ENCODE assay signal across 8 cellular contexts in the genomic region with DNA sequence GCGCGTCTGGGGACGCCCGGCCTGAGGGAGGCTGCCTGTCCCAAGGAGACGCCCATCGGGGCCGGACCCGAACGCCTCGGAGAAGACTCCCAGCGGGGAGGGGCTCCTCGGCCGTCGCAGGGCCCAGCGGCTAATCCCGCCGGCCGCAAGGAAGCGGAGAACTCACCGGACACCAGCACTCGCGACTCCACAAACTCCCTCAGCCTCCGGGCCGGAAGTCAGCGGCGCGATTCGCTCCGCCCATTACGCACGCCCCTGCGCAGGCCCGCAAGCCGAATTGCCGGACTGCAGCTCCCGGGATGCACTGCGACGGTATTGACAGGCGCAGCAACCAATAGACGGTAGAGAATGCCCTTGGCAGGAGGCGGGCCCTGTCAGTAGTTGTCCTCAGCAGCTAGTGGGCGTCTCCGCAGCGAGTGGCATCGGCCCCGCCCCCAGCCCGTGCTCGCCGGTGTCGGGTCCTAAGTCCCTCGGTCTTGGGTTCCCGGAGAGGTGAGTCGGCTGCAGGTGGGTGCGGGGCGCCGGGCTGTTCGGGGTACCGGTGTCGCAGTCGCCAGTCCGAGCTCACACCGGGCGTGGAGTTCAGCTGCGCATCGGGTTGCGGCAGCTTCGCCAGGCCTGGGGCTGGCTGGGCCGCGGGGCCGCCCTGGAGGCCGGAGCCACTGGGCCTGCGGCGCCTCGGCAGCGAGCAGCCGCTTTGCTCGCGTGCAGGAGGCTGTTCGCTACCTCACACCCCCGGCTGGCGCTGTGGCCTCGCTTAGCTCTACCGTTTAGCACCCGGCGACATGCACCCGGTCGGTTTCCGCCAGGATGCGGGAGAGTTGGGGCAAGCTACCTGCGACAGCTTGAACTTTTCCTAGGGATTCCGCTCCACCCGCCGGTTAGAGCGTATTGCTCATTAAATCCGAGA. TPM values are rescaled to one million over a fixed set of nuclear protein-coding genes. Genes with fewer than 3 reads are reported as not detected.
DNase-seq lines count a peak whose midpoint lies in the region; ATAC-seq and TF ChIP-seq lines count a peak whose summit lies in the region.

TSS of gene ZNF174 (plus strand) at position 437 of the 910 bp plus-strand sequence. CDS start 790 bp downstream, outside the sequence.
TSS of gene ZSCAN32 (minus strand) at position 226 of the 910 bp plus-strand sequence. CDS start 3,447 bp downstream, outside the sequence.

- H3K27me3 ChIP-seq in CD4-positive, CD25-positive, alpha-beta regulatory T cell (ENCODE audit: control insufficient read depth, insufficient read depth, low read length): no peaks in the 10 kb centered on the region
- no peaks in the 10 kb centered on the region for H3K27me3 ChIP-seq in dorsolateral prefrontal cortex

- intact Hi-C loops in dorsolateral prefrontal cortex (cut with DNase I): loop anchor here (2.0 to 10.0 kb wide), 4 partner anchors 56 to 166 kb away; partner anchors contain the start of genes CLUAP1 (in 1 of the 2), TIGD7 (in 1 of the 2), ZNF200 (in 1 of the 2) and ZNF75A (in 1 of the 2)
- intact Hi-C loops in lower leg skin (cut with DNase I; ENCODE audit: low total_unique reads): loop anchor here (10.0 kb wide), 1 partner anchor 96 kb away; the partner anchor contains the start of genes TIGD7 and ZNF75A

- H3K4me3 Mint-ChIP-seq in CD4-positive, CD25-positive, alpha-beta regulatory T cell: peak within 1 kb of the TSS; percentile 93 to 96 (median 94)

- peaks cover 46% of the 10 kb centered on the region for H3K36me3 Mint-ChIP-seq in CD4-positive, CD25-positive, alpha-beta regulatory T cell

- peak within 1 kb of the TSS; percentile 92 for H3K4me3 ChIP-seq in CD4-positive, CD25-positive, alpha-beta regulatory T cell (ENCODE audit: low read depth, low read length)
- H3K4me3 ChIP-seq in dorsolateral prefrontal cortex (peak within 1 kb of the TSS; percentile 72 to 100 (median 93)), lower leg skin (ENCODE audit: low read depth, poor library complexity, severe bottlenecking) (peak within 1 kb of the TSS; percentile 82)

- H3K4me1 ChIP-seq in CD4-positive, CD25-positive, alpha-beta regulatory T cell (ENCODE audit: control insufficient read depth, insufficient read depth, low read length, poor library complexity, severe bottlenecking): peaks cover 24% of the 10 kb centered on the region

- TF ChIP-seq CTCF in dorsolateral prefrontal cortex (IDR thresholded peaks at IDR 0.05 in 54 of 56, conservative IDR thresholded peaks at IDR 0.05 in 2 of 56; ENCODE audit: low read depth in 1 of 56, partially characterized antibody in 56 of 56) (peak in 52 of 56 donors; percentile 12 to 76 (median 52)), lower leg skin (IDR thresholded peaks at IDR 0.05) (no peak)

- peak within 1 kb of the TSS; percentile 83 to 92 (median 89) for H3K27ac Mint-ChIP-seq in CD4-positive, CD25-positive, alpha-beta regulatory T cell

- H3K9me3 ChIP-seq in CD4-positive, CD25-positive, alpha-beta regulatory T cell (ENCODE audit: control insufficient read depth in 2 of 2, low read length in 2 of 2): peaks cover 37 to 41% of the 10 kb centered on the region in 2 experiments

- 0% methylated on average over 42 to 82 of the region's 95 CpGs for WGBS in lower leg skin, 2 donors

- H3K9me3 Mint-ChIP-seq in CD4-positive, CD25-positive, alpha-beta regulatory T cell: peaks cover 0 to 28% (median 15%) of the 10 kb centered on the region in 7 donors

- TF ChIP-seq POLR2A in lower leg skin (IDR thresholded peaks at IDR 0.05): peak in 1 of 2 donors; percentile 12

- H3K27me3 Mint-ChIP-seq in CD4-positive, CD25-positive, alpha-beta regulatory T cell: no peaks in the 10 kb centered on the region

- peak; percentile 98 to 99 for ATAC-seq in CD4-positive, CD25-positive, alpha-beta regulatory T cell (ENCODE audit: low read depth in 2 of 2)
- peak; percentile 96 for ATAC-seq in GM19397 (IDR thresholded peaks at IDR 0.05; ENCODE audit: unreplicated experiment)
- ATAC-seq in HG03571 (IDR thresholded peaks at IDR 0.05; ENCODE audit: unreplicated experiment): peak; percentile 95

- H3K36me3 ChIP-seq in CD4-positive, CD25-positive, alpha-beta regulatory T cell (ENCODE audit: control insufficient read depth, insufficient read depth, low read length): peaks cover 48% of the 10 kb centered on the region

- H3K27ac ChIP-seq in CD4-positive, CD25-positive, alpha-beta regulatory T cell (ENCODE audit: insufficient read depth, low read length, poor library complexity, severe bottlenecking): peak within 1 kb of the TSS; percentile 85
- H3K27ac ChIP-seq in dorsolateral prefrontal cortex: peak within 1 kb of the TSS in 57 of 59 donors; percentile 30 to 93 (median 81)

- peaks cover 11 to 64% (median 36%) of the 10 kb centered on the region in 4 donors for H3K4me1 Mint-ChIP-seq in CD4-positive, CD25-positive, alpha-beta regulatory T cell

- DNase-seq in CD4-positive, CD25-positive, alpha-beta regulatory T cell: peak; percentile 98 to 100 (median 99)
- DNase-seq in NCI-H82 (lab: John Stamatoyannopoulos, UW) (peak; percentile 99), dorsolateral prefrontal cortex (peak; percentile 98 to 99 (median 99)), lower leg skin (ENCODE audit: low spot score in 2 of 2) (peak; percentile 99)
- peak; percentile 98 to 99 for DNase-seq in activated CD4-positive, alpha-beta T cell treated with anti-CD3 and anti-CD28 coated beads, Interleukin-2, amount 50 U/mL, for 48 hours
- peak; percentile 98 for DNase-seq in stimulated activated CD4-positive, alpha-beta T cell treated with anti-CD3 and anti-CD28 coated beads, Interleukin-4, amount 100 ng/mL, for 48 hours (ENCODE audit: low read depth in 2 of 2)

RNA-seq across cellular contexts. Expression of gene ZNF174, which starts in this region (rescaled TPM):
- 5.4 TPM for total RNA-seq in CD4-positive, CD25-positive, alpha-beta regulatory T cell
- 10 to 100 TPM; 10.5 to 18.4 (median 16.1) TPM for polyA plus RNA-seq in CD4-positive, CD25-positive, alpha-beta regulatory T cell
- total RNA-seq in dorsolateral prefrontal cortex: 10 to 100 TPM; 10.1 to 18.8 (median 14.4) TPM
- 10 to 100 TPM; 12.3 to 16.4 (median 13.4) TPM for total RNA-seq in lower leg skin

RNA-seq across cellular contexts. Expression of gene ZSCAN32, which starts in this region (rescaled TPM):
- 13.2 TPM for total RNA-seq in CD4-positive, CD25-positive, alpha-beta regulatory T cell
- 10 to 100 TPM in 3 of 4 donors, 1 to 10 TPM in 1; 7.1 to 16.7 (median 11.7) TPM for polyA plus RNA-seq in CD4-positive, CD25-positive, alpha-beta regulatory T cell
- total RNA-seq in dorsolateral prefrontal cortex (10 to 100 TPM in 107 of 120 experiments, 1 to 10 TPM in 13; 6.9 to 23.5 (median 13.2) TPM), lower leg skin (10 to 100 TPM in 2 of 4 donors, 1 to 10 TPM in 2; 8.2 to 16.4 (median 11.7) TPM)

Comparison
In these comparisons a context has a peak if more than half of its experiments do, and no peak if none do; other contexts are left out.
1. Peak in every context shown above with its lines: DNase-seq, ATAC-seq, H3K4me3 ChIP-seq and H3K27ac ChIP-seq.
2. CTCF ChIP-seq: peak in dorsolateral prefrontal cortex (52 of 56); none in lower leg skin (0 of 3).